Comparison of ENCODE assay signal across 24 cellular contexts in genomic region chr2:11633923-11634478, GRCh38. TPM values are rescaled to one million over a fixed set of nuclear protein-coding genes. Genes with fewer than 3 reads are reported as not detected.
"Had no signal": no experiment of that assay in that cellular context is flagged by ENCODE, and none has a peak within 500 bp of the region (broad histone marks: within the 10 kb centered on the region; RNA-seq: fewer than 3 reads in every experiment).

No MANE protein-coding gene starts in this region.

- H3K9me3 ChIP-seq: SJSA1 had no signal

- H3K27ac Mint-ChIP-seq: IgD-negative memory B cell had no signal

- H3K9ac ChIP-seq: KMS-11 had no signal

- H3K4me1 ChIP-seq: SJSA1 had no signal

- H3K27me3 Mint-ChIP-seq: IgD-negative memory B cell had no signal

- H3K4me2 ChIP-seq: KMS-11 had no signal

- H3K4me3 ChIP-seq: K562, SJSA1, SK-N-MC had no signal

- H3K4me3 Mint-ChIP-seq: IgD-negative memory B cell had no signal

- H3K4me1 Mint-ChIP-seq: IgD-negative memory B cell had no signal

- H3K9me3 Mint-ChIP-seq: IgD-negative memory B cell had no signal

- DNase-seq: Kasumi-1, MV-4-11, NCI-H1048, NCI-H1105, NCI-H1417 treated with DMSO at 0.1 percent for 48 hours, NCI-H146, NCI-H1694 treated with DMSO at 0.1 percent for 48 hours, NCI-H1930, NCI-H2081, NCI-H2107, NCI-H2227 treated with DMSO at 0.1 percent for 48 hours, NCI-H524, NCI-H526 treated with DMSO at 0.1 percent for 48 hours, NCI-H748 treated with DMSO at 0.1 percent for 48 hours, Right ventricle myocardium superior, RPMI8226, SIG-M5 had no signal

- H3K27ac ChIP-seq: KMS-11, SJSA1, SK-N-MC had no signal

- H3K36me3 ChIP-seq: SJSA1 had no signal

RNA-seq across cellular contexts. Expression of gene NTSR2, which starts 36.0 kb away (rescaled TPM):
- total RNA-seq: HT1080, K562, NCI-H460, SJSA1 had no signal
- polyA plus RNA-seq: IgD-negative memory B cell, K562 had no signal
